ENCODE assay signal across 8 cellular contexts in the genomic region with DNA sequence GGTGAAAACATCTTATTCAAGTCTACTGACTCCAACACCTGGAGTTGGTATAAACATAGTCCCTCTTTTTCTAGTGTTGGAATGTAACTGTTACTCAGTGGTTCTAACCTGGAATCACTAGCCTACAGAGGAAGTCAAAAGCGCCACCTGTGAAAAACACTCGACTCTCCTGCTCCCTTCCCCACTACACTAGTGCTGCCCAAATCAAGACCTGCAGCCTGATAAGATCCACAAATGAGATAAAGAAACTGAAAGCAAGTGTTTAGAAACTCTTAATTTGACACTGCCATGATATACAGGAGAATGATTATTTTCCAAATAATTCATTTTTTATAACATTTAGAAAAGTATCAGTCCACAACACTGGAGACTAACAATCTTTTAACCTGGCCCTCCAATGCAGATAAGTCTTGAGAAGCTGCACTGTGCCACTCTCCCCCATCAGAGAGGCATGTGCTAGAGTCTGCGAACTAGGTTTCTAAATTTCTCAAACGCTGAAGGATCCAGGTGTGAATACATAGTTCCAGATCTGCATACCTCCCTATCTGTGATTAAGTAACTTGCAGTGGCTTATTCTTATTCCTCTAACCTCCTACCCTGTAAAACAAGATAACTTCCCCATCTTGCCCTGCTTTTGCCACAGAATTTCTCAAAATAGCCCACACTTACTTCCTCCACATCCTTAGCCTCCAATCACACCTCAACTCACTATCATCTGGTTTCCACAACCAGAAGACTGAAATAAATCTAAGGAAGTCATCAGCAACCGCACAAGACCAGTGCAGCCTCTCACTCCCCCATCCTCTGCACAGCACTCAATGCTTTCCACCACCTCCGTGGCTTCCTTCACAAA.
DNase-seq lines count a peak whose midpoint lies in the region; ATAC-seq lines count a peak whose summit lies in the region.

No MANE protein-coding gene starts in this region.

- peak; percentile 96 to 97 for DNase-seq in NOMO-1 (lab: John Stamatoyannopoulos, UW; ENCODE audit: unreplicated experiment in 2 of 2)
- no peak for DNase-seq in memory B cell (ENCODE audit: low spot score in 2 of 2)
- DNase-seq in cerebellar cortex (ENCODE audit: low spot score): no peak
- no peak for DNase-seq in RKO (ENCODE audit: low spot score)
- no peak for DNase-seq in NCI-H2107 (lab: John Stamatoyannopoulos, UW)
- no peak for DNase-seq in NK-92 treated with Interleukin-12 subunit alpha and Interleukin-12 subunit beta, amount 100 ng/mL, for 24 hours (lab: John Stamatoyannopoulos, UW)

- H3K27ac Mint-ChIP-seq in memory B cell: peak overlapping the region; percentile 6

- H3K27me3 Mint-ChIP-seq in memory B cell: no peaks in the 10 kb centered on the region

- peak overlapping the region; percentile 32 for H3K4me3 Mint-ChIP-seq in memory B cell

- H3K9me3 Mint-ChIP-seq in memory B cell: no peaks in the 10 kb centered on the region

- peaks cover 17% of the 10 kb centered on the region for H3K36me3 Mint-ChIP-seq in memory B cell

- ATAC-seq in GM18867 (IDR thresholded peaks at IDR 0.05; ENCODE audit: unreplicated experiment) (peak; percentile 58), HG02610 (IDR thresholded peaks at IDR 0.05; ENCODE audit: unreplicated experiment) (peak; percentile 59), memory B cell (ENCODE audit: low read depth) (peak; percentile 62)

- H3K4me1 Mint-ChIP-seq in memory B cell: peaks cover 27% of the 10 kb centered on the region

Comparison
In these comparisons a context has a peak if more than half of its experiments do, and no peak if none do; other contexts are left out.
1. DNase-seq: peak in NOMO-1 (2 of 2); none in memory B cell (0 of 2), cerebellar cortex (single experiment), RKO (single experiment), NCI-H2107 (single experiment) and NK-92 treated with Interleukin-12 subunit alpha and Interleukin-12 subunit beta, amount 100 ng/mL, for 24 hours (single experiment).
2. Peak in every context shown above with its lines, with median percentiles within 50 percentile points of each other: ATAC-seq.